ENCODE assay signal across 9 cellular contexts in genomic region chr20:31568773-31569162, GRCh38. TPM values are rescaled to one million over a fixed set of nuclear protein-coding genes. Genes with fewer than 3 reads are reported as not detected.
DNase-seq lines count a peak whose midpoint lies in the region; ATAC-seq lines count a peak whose summit lies in the region.
"Had no signal": no experiment of that assay in that cellular context is flagged by ENCODE, and none has a peak within 500 bp of the region (broad histone marks: within the 10 kb centered on the region; RNA-seq: fewer than 3 reads in every experiment).

No MANE protein-coding gene starts in this region.

- no peaks in the 10 kb centered on the region for H3K27me3 Mint-ChIP-seq in T-helper 1 cell treated with Interleukin-12 subunit alpha and Interleukin-12 subunit beta and Interleukin-4 antibody, amounts not matched to agents 30 μg/mL and 1 μg/mL, for 36 hours (ENCODE audit: low read depth)

- no peaks in the 10 kb centered on the region for H3K9me3 Mint-ChIP-seq in T-helper 1 cell treated with Interleukin-12 subunit alpha and Interleukin-12 subunit beta and Interleukin-4 antibody, amounts not matched to agents 30 μg/mL and 1 μg/mL, for 36 hours

- peak overlapping the region; percentile 10 for H3K27ac Mint-ChIP-seq in T-helper 1 cell treated with Interleukin-12 subunit alpha and Interleukin-12 subunit beta and Interleukin-4 antibody, amounts not matched to agents 30 μg/mL and 1 μg/mL, for 36 hours

- H3K4me3 Mint-ChIP-seq in T-helper 1 cell treated with Interleukin-12 subunit alpha and Interleukin-12 subunit beta and Interleukin-4 antibody, amounts not matched to agents 30 μg/mL and 1 μg/mL, for 36 hours = no peak overlapping the region

- no peak for DNase-seq in T-helper 1 cell
- peak; percentile 31 for DNase-seq in UCSD-AML1 (lab: John Stamatoyannopoulos, UW; ENCODE audit: unreplicated experiment)
- peak; percentile 55 for DNase-seq in islet precursor cell
- peak in 8 of 49 donors; percentile 7 to 41 (median 16) for DNase-seq in substantia nigra (lab: John Stamatoyannopoulos, UW)
- DNase-seq in NCI-H2107 treated with DMSO at 0.1 percent for 48 hours (lab: John Stamatoyannopoulos, UW; ENCODE audit: unreplicated experiment) = no peak
- DNase-seq in left colon = no peak
- DNase-seq: NCI-H510A treated with DMSO at 0.1 percent for 48 hours had no signal

- no peak for ATAC-seq in activated CD4-positive, CD25-positive, alpha-beta regulatory T cell treated with anti-CD3 and anti-CD28 coated beads, Interleukin-2, amount 50 U/mL, for 24 hours
- ATAC-seq in left colon = no peak

- peaks cover 22% of the 10 kb centered on the region for H3K4me1 Mint-ChIP-seq in T-helper 1 cell treated with Interleukin-12 subunit alpha and Interleukin-12 subunit beta and Interleukin-4 antibody, amounts not matched to agents 30 μg/mL and 1 μg/mL, for 36 hours (ENCODE audit: low read depth)

- peaks cover 15% of the 10 kb centered on the region for H3K36me3 Mint-ChIP-seq in T-helper 1 cell treated with Interleukin-12 subunit alpha and Interleukin-12 subunit beta and Interleukin-4 antibody, amounts not matched to agents 30 μg/mL and 1 μg/mL, for 36 hours (ENCODE audit: low read depth)

- peak overlapping the region; percentile 94 for H3K27ac ChIP-seq in substantia nigra (ENCODE audit: low read depth, low read length, poor library complexity, severe bottlenecking)

- intact Hi-C loops in left colon (cut with DNase I, micrococcal nuclease) = loop anchor here in 1 of 2 donors (10.0 kb wide), 1 partner anchor 46 kb away; no protein-coding TSS in a partner anchor

RNA-seq across cellular contexts. Expression of gene ID1, which starts 36.3 kb away (rescaled TPM):
- total RNA-seq in left colon = 100 to 1,000 TPM; 298 to 363 TPM

RNA-seq across cellular contexts. Expression of gene HM13, which starts 54.5 kb away (rescaled TPM):
- total RNA-seq in left colon = 100 to 1,000 TPM; 122 to 135 TPM

Comparison
In these comparisons a context has a peak if more than half of its experiments do, and no peak if none do; other contexts are left out.
1. DNase-seq: peak in UCSD-AML1 (single experiment) and islet precursor cell (single experiment); none in T-helper 1 cell (0 of 5), NCI-H2107 treated with DMSO at 0.1 percent for 48 hours (single experiment) and left colon (0 of 2).